Comparison of ENCODE assay signal across 32 cellular contexts in the genomic region with DNA sequence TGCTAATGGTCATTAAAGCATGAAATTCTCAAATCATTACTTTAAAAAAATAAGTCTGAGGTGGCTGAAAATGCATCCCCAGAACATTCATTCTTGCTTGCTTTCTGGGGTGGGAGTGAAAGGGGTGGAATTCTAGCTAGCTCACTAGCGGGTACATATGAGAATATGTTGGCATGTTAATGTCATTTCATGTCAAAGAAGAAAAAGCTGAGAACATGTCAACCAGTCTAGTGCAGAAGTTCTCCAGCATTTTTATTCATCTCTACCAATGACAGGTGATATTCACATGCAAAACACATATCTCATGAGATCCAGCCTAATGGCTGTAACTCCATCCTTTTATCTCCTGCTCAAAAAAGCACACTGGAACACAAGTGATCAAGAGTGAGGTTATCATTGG.
"Had no signal": no experiment of that assay in that cellular context is flagged by ENCODE, and none has a peak within 500 bp of the region (broad histone marks: within the 10 kb centered on the region; RNA-seq: fewer than 3 reads in every experiment).

No MANE protein-coding gene starts in this region.

- H3K27me3 ChIP-seq: heart left ventricle, neural progenitor cell, neutrophil, pancreas, stomach, suprapubic skin, tibial artery, upper lobe of right lung had no signal

- H3K4me2 ChIP-seq: neural progenitor cell had no signal

- H3K9me3 Mint-ChIP-seq: immature natural killer cell; nephron; neural progenitor cell; stimulated activated naive B cell treated with anti-CD40 and anti-IgM and Interleukin-4, amounts not matched to agents 10 μg/mL and 1 μg/mL and 100 μg/mL, for 72 hours had no signal

- H3K4me3 Mint-ChIP-seq: immature natural killer cell; naive thymus-derived CD8-positive, alpha-beta T cell; nephron; neural progenitor cell; stimulated activated naive B cell treated with anti-CD40 and anti-IgM and Interleukin-4, amounts not matched to agents 10 μg/mL and 1 μg/mL and 100 μg/mL, for 72 hours had no signal

- H3K36me3 ChIP-seq: neural progenitor cell, neutrophil, pancreas, prostate gland, thoracic aorta, tibial artery had no signal

- H2AFZ ChIP-seq: neural progenitor cell had no signal

- H3K27me3 Mint-ChIP-seq: naive thymus-derived CD8-positive, alpha-beta T cell; stimulated activated naive B cell treated with anti-CD40 and anti-IgM and Interleukin-4, amounts not matched to agents 10 μg/mL and 1 μg/mL and 100 μg/mL, for 72 hours had no signal

- H3K4me3 ChIP-seq: heart left ventricle, left ventricle myocardium inferior, lung, neural progenitor cell, pancreas, prostate gland, skin epidermis, stomach, suprapubic skin, thoracic aorta, tibial artery, upper lobe of right lung had no signal

- H3K4me1 ChIP-seq: neural progenitor cell, prostate gland, suprapubic skin, tibial artery, upper lobe of right lung had no signal

- H3K27ac ChIP-seq: heart left ventricle, left ventricle myocardium inferior, neural progenitor cell, neutrophil, pancreas, prostate gland, skin epidermis, stomach, suprapubic skin, thoracic aorta, tibial artery, upper lobe of right lung had no signal

- H3K4me1 Mint-ChIP-seq: neural progenitor cell had no signal

- ATAC-seq: heart left ventricle; naive thymus-derived CD8-positive, alpha-beta T cell; pancreas; right cardiac atrium; sciatic nerve; stimulated activated naive B cell treated with anti-CD40 and anti-IgM and Interleukin-4, amounts not matched to agents 10 μg/mL and 1 μg/mL and 100 μg/mL, for 72 hours; stimulated activated naive CD8-positive, alpha-beta T cell treated with anti-CD3 and anti-CD28 coated beads, Interleukin-15, Interleukin-2, amounts not matched to agents 100 U/mL and 50 U/mL, for 24 hours; upper lobe of right lung had no signal

- FAIRE-seq: islet of Langerhans, kidney, pancreas, urothelium cell line had no signal

- DNase-seq: heart left ventricle; hypothalamus; immature natural killer cell; kidney; left ventricle myocardium inferior; naive thymus-derived CD8-positive, alpha-beta T cell; occipital lobe; pancreas; posterior cingulate gyrus; retina; right cardiac atrium; stimulated activated CD4-positive, alpha-beta T cell treated with anti-CD3 and anti-CD28 coated beads, Interleukin-12 subunit alpha, Interleukin-12 subunit beta, amount 100 ng/mL, for 4 hours; stimulated activated CD4-positive, alpha-beta T cell treated with anti-CD3 and anti-CD28 coated beads, Interleukin-15, amount 100 ng/mL, for 24 hours; stimulated activated CD4-positive, alpha-beta T cell treated with anti-CD3 and anti-CD28 coated beads, Interleukin-2, amount 100 ng/mL, for 24 hours; stimulated activated CD4-positive, alpha-beta T cell treated with anti-CD3 and anti-CD28 coated beads, Interleukin-4, amount 100 ng/mL, for 1 hour; stimulated activated naive B cell treated with anti-CD40 and anti-IgM and Interleukin-4, amounts not matched to agents 10 μg/mL and 1 μg/mL and 100 μg/mL, for 72 hours; stimulated activated naive CD8-positive, alpha-beta T cell treated with anti-CD3 and anti-CD28 coated beads, Interleukin-15, Interleukin-2, amounts not matched to agents 100 U/mL and 50 U/mL, for 24 hours; stomach; tibial artery; trophoblast cell; upper lobe of right lung had no signal

- H3K9ac ChIP-seq: neural progenitor cell had no signal

- H3K9me3 ChIP-seq: heart left ventricle, left ventricle myocardium inferior, neutrophil, pancreas, prostate gland, stomach, suprapubic skin, thoracic aorta, tibial artery, upper lobe of right lung had no signal

- H3K27ac Mint-ChIP-seq: immature natural killer cell; neural progenitor cell; stimulated activated naive B cell treated with anti-CD40 and anti-IgM and Interleukin-4, amounts not matched to agents 10 μg/mL and 1 μg/mL and 100 μg/mL, for 72 hours had no signal
